In the genomic region with DNA sequence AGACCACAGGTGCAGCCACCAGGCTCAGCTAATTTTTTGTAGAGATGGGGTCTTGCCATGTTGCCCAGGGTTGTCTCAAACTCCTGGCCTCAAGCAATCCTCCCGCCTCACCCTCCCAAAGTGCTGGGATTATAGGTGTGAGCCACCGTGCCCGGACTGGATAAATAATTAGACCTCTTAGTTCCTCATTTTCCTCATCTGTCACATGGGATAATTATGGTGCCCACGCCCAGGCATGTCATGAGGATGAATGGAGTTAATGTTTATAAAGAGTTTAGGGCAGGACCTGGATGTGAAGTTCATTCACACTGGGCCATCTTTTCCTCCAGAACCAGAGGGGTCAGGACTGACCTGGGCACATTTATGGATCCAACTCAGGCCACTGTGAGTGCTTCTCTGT, we compare ENCODE assay signal across 22 cellular contexts. TPM values are rescaled to one million over a fixed set of nuclear protein-coding genes. Genes with fewer than 3 reads are reported as not detected.
"Had no signal": no experiment of that assay in that cellular context is flagged by ENCODE, and none has a peak within 500 bp of the region (broad histone marks: within the 10 kb centered on the region; RNA-seq: fewer than 3 reads in every experiment).

No MANE protein-coding gene starts in this region.

- H3K4me1 ChIP-seq: psoas muscle, testis, upper lobe of right lung had no signal

- H3K9me3 ChIP-seq: psoas muscle, testis, upper lobe of right lung had no signal

- DNase-seq: activated CD4-positive, alpha-beta memory T cell treated with anti-CD3 and anti-CD28 coated beads, Interleukin-2, amount 10 ng/mL, durations not matched to agents 7 days and 5 days; activated CD4-positive, alpha-beta T cell treated with anti-CD3 and anti-CD28 coated beads for 48 hours; activated CD4-positive, CD25-positive, alpha-beta regulatory T cell; activated CD8-positive, alpha-beta memory T cell treated with anti-CD3 and anti-CD28 coated beads, Interleukin-2, amount 10 ng/mL, durations not matched to agents 7 days and 5 days; activated naive CD8-positive, alpha-beta T cell treated with anti-CD3 and anti-CD28 coated beads for 36 hours; amniotic stem cell; endodermal cell; foreskin melanocyte; glutamatergic neuron; hippocampal formation; mammary epithelial cell; midbrain; psoas muscle; right cardiac atrium; stimulated activated CD4-positive, alpha-beta T cell treated with anti-CD3 and anti-CD28 coated beads, Interleukin-4, amount 100 ng/mL, for 24 hours; T-helper 1 cell; T-helper 9 cell; testis; upper lobe of right lung had no signal

- H3K27ac ChIP-seq: psoas muscle, skin epidermis, testis, upper lobe of right lung had no signal

- H3K36me3 ChIP-seq: upper lobe of right lung had no signal

- H3K4me3 ChIP-seq: psoas muscle, skin epidermis, testis, upper lobe of right lung had no signal

- H3K27me3 ChIP-seq: testis had no signal

- FAIRE-seq: islet of Langerhans had no signal

RNA-seq across cellular contexts. Expression of gene PADI3, which starts 23.7 kb away (rescaled TPM):
- polyA plus RNA-seq: neural cell, right cardiac atrium had no signal

RNA-seq across cellular contexts. Expression of gene PADI4, which starts 35.4 kb away (rescaled TPM):
- polyA plus RNA-seq: neural cell had no signal
